In the genomic region with DNA sequence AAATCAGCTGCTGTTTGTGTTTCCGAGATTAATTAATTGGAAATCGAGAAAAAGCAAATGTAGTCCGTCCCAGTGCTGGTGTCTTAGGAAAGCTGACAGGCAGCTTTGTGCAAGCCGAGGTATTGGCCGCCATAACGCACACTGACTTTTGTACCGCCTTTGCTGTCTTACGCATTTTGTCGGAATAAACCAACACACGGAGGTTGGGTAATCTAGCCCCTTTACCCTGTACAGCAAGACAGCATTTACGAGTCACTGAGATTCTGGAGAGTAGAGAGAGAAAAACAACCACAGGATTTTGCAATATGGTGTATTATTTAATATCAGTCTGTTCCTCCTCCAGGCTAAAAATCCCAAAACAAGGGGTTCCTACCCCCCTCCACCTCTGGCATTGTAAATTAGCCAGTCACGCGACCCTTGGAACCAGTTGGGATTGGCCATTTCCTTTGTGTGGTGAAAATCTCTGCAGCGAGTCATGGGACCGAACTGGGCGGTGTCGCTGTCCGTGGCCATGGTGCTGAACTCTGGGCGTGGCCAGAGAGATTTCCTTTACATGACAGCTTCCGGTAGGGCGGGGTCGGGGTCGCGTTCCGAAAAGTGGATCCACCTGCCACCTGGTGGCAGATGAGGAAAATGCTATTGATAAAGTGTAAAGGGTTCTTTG, we compare ENCODE assay signal across 1 cellular context.
TF ChIP-seq lines count a peak whose summit lies in the region.

No MANE protein-coding gene starts in this region.

TF ChIP-seq in HepG2, 621 proteins besides CTCF, POLR2A, EP300 and RAD21 (continued from another document and continues in another):
- TF ChIP-seq, protein P1, sequence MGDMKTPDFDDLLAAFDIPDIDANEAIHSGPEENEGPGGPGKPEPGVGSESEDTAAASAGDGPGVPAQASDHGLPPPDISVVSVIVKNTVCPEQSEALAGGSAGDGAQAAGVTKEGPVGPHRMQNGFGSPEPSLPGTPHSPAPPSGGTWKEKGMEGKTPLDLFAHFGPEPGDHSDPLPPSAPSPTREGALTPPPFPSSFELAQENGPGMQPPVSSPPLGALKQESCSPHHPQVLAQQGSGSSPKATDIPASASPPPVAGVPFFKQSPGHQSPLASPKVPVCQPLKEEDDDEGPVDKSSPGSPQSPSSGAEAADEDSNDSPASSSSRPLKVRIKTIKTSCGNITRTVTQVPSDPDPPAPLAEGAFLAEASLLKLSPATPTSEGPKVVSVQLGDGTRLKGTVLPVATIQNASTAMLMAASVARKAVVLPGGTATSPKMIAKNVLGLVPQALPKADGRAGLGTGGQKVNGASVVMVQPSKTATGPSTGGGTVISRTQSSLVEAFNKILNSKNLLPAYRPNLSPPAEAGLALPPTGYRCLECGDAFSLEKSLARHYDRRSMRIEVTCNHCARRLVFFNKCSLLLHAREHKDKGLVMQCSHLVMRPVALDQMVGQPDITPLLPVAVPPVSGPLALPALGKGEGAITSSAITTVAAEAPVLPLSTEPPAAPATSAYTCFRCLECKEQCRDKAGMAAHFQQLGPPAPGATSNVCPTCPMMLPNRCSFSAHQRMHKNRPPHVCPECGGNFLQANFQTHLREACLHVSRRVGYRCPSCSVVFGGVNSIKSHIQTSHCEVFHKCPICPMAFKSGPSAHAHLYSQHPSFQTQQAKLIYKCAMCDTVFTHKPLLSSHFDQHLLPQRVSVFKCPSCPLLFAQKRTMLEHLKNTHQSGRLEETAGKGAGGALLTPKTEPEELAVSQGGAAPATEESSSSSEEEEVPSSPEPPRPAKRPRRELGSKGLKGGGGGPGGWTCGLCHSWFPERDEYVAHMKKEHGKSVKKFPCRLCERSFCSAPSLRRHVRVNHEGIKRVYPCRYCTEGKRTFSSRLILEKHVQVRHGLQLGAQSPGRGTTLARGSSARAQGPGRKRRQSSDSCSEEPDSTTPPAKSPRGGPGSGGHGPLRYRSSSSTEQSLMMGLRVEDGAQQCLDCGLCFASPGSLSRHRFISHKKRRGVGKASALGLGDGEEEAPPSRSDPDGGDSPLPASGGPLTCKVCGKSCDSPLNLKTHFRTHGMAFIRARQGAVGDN (CRISPR knock-in tag; IDR thresholded peaks at IDR 0.05), result peak; percentile 24; the same call in 1 of the 2 replicates
- TF ChIP-seq CENPT (CRISPR knock-in tag; IDR thresholded peaks at IDR 0.05; ENCODE audit: low read depth) (no peak), SMARCE1 (IDR thresholded peaks at IDR 0.05; ENCODE audit: borderline replicate concordance) (no peak), ZNF724P (CRISPR knock-in tag; IDR thresholded peaks at IDR 0.05; ENCODE audit: borderline replicate concordance) (no peak), ZNF598 (CRISPR knock-in tag; IDR thresholded peaks at IDR 0.05; ENCODE audit: borderline replicate concordance) (no peak), SP2 (CRISPR knock-in tag; IDR thresholded peaks at IDR 0.05) (0 out of 2 replicates have a peak, but pooled peaks have one; percentile 23), ZKSCAN8 (CRISPR knock-in tag; IDR thresholded peaks at IDR 0.05; ENCODE audit: borderline replicate concordance) (no peak), ZNF563 (CRISPR knock-in tag; IDR thresholded peaks at IDR 0.05) (no peak), MLLT10 (CRISPR knock-in tag; IDR thresholded peaks at IDR 0.05) (no peak), CHCHD3 (CRISPR knock-in tag; IDR thresholded peaks at IDR 0.05) (no peak), ZNF816 (CRISPR knock-in tag; IDR thresholded peaks at IDR 0.05; ENCODE audit: borderline replicate concordance) (no peak), TAF15 (IDR thresholded peaks at IDR 0.05; ENCODE audit: low read depth, low read length, poor library complexity, severe bottlenecking) (no peak), KDM6A (CRISPR knock-in tag; IDR thresholded peaks at IDR 0.05; ENCODE audit: low read depth) (no peak), ARID5B (CRISPR knock-in tag; IDR thresholded peaks at IDR 0.05) (peak; percentile 59), ZNF446 (CRISPR knock-in tag; IDR thresholded peaks at IDR 0.05) (no peak), ZNF549 (CRISPR knock-in tag; IDR thresholded peaks at IDR 0.05) (no peak), ATF7-NPFF (CRISPR knock-in tag; IDR thresholded peaks at IDR 0.05; ENCODE audit: low read depth) (no peak), PHF20 (CRISPR knock-in tag; IDR thresholded peaks at IDR 0.05) (no peak), RFX3 (CRISPR knock-in tag; IDR thresholded peaks at IDR 0.05) (no peak), HOXA3 (CRISPR knock-in tag; IDR thresholded peaks at IDR 0.05) (peak; percentile 73; the same call in 1 of the 2 replicates), ATF7 (IDR thresholded peaks at IDR 0.05) (no peak), ATF7 (CRISPR knock-in tag; IDR thresholded peaks at IDR 0.05) (no peak), MEIS1 (CRISPR knock-in tag; IDR thresholded peaks at IDR 0.05; ENCODE audit: borderline replicate concordance) (no peak), CREM (IDR thresholded peaks at IDR 0.05) (no peak), CREM (CRISPR knock-in tag; IDR thresholded peaks at IDR 0.05) (no peak), STAG1 (CRISPR knock-in tag; IDR thresholded peaks at IDR 0.05) (peak; percentile 72), PRDM15 (CRISPR knock-in tag; IDR thresholded peaks at IDR 0.05) (no peak), PAWR (CRISPR knock-in tag; IDR thresholded peaks at IDR 0.05; ENCODE audit: borderline replicate concordance) (no peak), TRIM24 (CRISPR knock-in tag; IDR thresholded peaks at IDR 0.05) (no peak), ZNF44 (CRISPR knock-in tag; IDR thresholded peaks at IDR 0.05) (no peak), JUN (CRISPR knock-in tag; IDR thresholded peaks at IDR 0.05) (no peak), KLF16 (CRISPR knock-in tag; IDR thresholded peaks at IDR 0.05) (peak in 1 of 2 experiments; percentile 50; a peak in 1 of 4 replicates), MEIS2 (CRISPR knock-in tag; IDR thresholded peaks at IDR 0.05) (0 out of 2 replicates have a peak, but pooled peaks have one; percentile 53), HMG20B (CRISPR knock-in tag; conservative IDR thresholded peaks at IDR 0.05) (no peak), HNF4A (CRISPR knock-in tag; IDR thresholded peaks at IDR 0.05) (peak; percentile 19; the same call in 1 of the 2 replicates), BRCA1 (CRISPR knock-in tag; IDR thresholded peaks at IDR 0.05) (0 out of 2 replicates have a peak, but pooled peaks have one; percentile 44), BCL3 (CRISPR knock-in tag; IDR thresholded peaks at IDR 0.05) (0 out of 2 replicates have a peak, but pooled peaks have one; percentile 45), AGO1 (IDR thresholded peaks at IDR 0.05; ENCODE audit: low read depth, low read length, poor library complexity, severe bottlenecking) (no peak), RFXAP (CRISPR knock-in tag; IDR thresholded peaks at IDR 0.05; ENCODE audit: borderline replicate concordance) (0 out of 2 replicates have a peak, but pooled peaks have one; percentile 30), SRSF9 (IDR thresholded peaks at IDR 0.05; ENCODE audit: borderline replicate concordance, insufficient read depth, low read depth, low read length, poor library complexity, severe bottlenecking) (no peak), ZNF570 (CRISPR knock-in tag; IDR thresholded peaks at IDR 0.05; ENCODE audit: borderline replicate concordance) (no peak), ZSCAN29 (CRISPR knock-in tag; conservative IDR thresholded peaks at IDR 0.05) (no peak)
- TF ChIP-seq, protein P2, sequence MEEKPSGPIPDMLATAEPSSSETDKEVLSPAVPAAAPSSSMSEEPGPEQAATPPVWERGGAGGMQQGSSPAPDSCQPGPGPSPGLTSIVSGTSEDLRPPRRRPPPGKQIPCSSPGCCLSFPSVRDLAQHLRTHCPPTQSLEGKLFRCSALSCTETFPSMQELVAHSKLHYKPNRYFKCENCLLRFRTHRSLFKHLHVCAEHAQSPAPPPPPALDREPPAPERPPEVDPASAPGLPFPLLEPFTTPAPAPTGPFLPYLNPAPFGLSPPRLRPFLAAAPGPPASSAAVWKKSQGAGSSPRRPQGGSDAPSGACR (CRISPR knock-in tag; IDR thresholded peaks at IDR 0.05), result no peak
- TF ChIP-seq, protein P3, sequence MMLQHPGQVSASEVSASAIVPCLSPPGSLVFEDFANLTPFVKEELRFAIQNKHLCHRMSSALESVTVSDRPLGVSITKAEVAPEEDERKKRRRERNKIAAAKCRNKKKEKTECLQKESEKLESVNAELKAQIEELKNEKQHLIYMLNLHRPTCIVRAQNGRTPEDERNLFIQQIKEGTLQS (CRISPR knock-in tag; IDR thresholded peaks at IDR 0.05), result peak; percentile 45; the same call in 1 of the 2 replicates
- TF ChIP-seq, protein P4, sequence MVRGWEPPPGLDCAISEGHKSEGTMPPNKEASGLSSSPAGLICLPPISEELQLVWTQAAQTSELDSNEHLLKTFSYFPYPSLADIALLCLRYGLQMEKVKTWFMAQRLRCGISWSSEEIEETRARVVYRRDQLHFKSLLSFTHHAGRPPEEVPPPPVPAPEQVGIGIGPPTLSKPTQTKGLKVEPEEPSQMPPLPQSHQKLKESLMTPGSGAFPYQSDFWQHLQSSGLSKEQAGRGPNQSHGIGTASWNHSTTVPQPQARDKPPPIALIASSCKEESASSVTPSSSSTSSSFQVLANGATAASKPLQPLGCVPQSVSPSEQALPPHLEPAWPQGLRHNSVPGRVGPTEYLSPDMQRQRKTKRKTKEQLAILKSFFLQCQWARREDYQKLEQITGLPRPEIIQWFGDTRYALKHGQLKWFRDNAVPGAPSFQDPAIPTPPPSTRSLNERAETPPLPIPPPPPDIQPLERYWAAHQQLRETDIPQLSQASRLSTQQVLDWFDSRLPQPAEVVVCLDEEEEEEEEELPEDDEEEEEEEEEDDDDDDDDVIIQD (CRISPR knock-in tag; IDR thresholded peaks at IDR 0.05; ENCODE audit: low read depth), result peak; percentile 78; the same call in 1 of the 2 replicates
- TF ChIP-seq, protein P5, sequence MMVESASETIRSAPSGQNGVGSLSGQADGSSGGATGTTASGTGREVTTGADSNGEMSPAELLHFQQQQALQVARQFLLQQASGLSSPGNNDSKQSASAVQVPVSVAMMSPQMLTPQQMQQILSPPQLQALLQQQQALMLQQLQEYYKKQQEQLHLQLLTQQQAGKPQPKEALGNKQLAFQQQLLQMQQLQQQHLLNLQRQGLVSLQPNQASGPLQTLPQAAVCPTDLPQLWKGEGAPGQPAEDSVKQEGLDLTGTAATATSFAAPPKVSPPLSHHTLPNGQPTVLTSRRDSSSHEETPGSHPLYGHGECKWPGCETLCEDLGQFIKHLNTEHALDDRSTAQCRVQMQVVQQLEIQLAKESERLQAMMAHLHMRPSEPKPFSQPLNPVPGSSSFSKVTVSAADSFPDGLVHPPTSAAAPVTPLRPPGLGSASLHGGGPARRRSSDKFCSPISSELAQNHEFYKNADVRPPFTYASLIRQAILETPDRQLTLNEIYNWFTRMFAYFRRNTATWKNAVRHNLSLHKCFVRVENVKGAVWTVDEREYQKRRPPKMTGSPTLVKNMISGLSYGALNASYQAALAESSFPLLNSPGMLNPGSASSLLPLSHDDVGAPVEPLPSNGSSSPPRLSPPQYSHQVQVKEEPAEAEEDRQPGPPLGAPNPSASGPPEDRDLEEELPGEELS (CRISPR knock-in tag; IDR thresholded peaks at IDR 0.05), result 0 out of 2 replicates have a peak, but pooled peaks have one; percentile 28
